ENCODE assay signal across 11 cellular contexts in the genomic region with DNA sequence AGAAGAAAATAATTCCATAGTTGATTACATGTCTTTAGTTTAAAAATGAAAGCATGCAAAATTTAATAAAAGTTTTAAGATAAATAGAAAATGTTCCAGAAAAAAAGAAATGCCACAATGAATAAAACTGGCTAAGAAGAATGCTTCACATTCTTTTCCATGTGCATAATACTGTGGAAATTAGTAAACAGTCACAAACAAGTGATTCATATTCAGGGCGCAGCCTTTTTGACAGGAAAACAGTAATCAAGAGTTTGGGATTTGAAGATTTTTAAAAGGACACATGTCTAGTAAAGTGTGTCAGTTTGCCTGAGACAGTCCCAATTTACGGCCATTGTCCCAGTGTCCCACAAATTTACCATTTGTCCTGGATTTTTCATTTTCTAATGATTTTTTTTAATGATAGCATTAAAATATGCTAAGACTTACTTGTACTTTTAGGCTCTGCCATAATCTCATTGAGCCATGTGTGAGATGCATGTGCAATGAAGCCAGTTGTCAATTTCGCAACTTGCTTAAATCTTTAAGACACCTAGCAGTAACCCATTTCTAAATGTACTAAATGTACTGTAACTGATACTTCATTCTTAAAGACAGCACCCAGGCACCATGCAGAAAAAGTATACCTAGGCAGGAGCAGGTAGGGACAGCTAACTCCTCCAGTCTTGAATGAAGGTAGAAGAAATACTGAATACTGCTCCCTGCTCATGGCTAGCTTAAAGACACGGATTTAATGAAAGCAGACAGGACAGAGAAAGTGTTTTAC. TPM values are rescaled to one million over a fixed set of nuclear protein-coding genes. Genes with fewer than 3 reads are reported as not detected.
DNase-seq lines count a peak whose midpoint lies in the region; ATAC-seq and TF ChIP-seq lines count a peak whose summit lies in the region.
"Had no signal": no experiment of that assay in that cellular context is flagged by ENCODE, and none has a peak within 500 bp of the region (broad histone marks: within the 10 kb centered on the region; RNA-seq: fewer than 3 reads in every experiment).

No MANE protein-coding gene starts in this region.

- peaks cover 22% of the 10 kb centered on the region for H3K4me1 Mint-ChIP-seq in T-helper 1 cell treated with Interleukin-12 subunit alpha and Interleukin-12 subunit beta and Interleukin-4 antibody, amounts not matched to agents 30 μg/mL and 1 μg/mL, for 36 hours (ENCODE audit: low read depth)

- DNase-seq in T-helper 1 cell = no peak
- peak; percentile 71 for DNase-seq in MV-4-11 (lab: John Stamatoyannopoulos, UW)
- no peak for DNase-seq in coronary artery (ENCODE audit: low spot score)
- DNase-seq in renal cortical epithelial cell (ENCODE audit: low read depth) = peak; percentile 64
- DNase-seq in NCI-H1694 (lab: John Stamatoyannopoulos, UW) = no peak
- no peak for DNase-seq in hippocampal formation (lab: John Stamatoyannopoulos, UW)
- DNase-seq: SK-N-SH; stimulated activated CD4-positive, alpha-beta T cell treated with anti-CD3 and anti-CD28 coated beads, Interleukin-2, amount 100 ng/mL, for 48 hours; stomach had no signal

- H3K27me3 Mint-ChIP-seq in T-helper 1 cell treated with Interleukin-12 subunit alpha and Interleukin-12 subunit beta and Interleukin-4 antibody, amounts not matched to agents 30 μg/mL and 1 μg/mL, for 36 hours (ENCODE audit: low read depth) = no peaks in the 10 kb centered on the region

- peaks cover 12% of the 10 kb centered on the region for H3K36me3 Mint-ChIP-seq in T-helper 1 cell treated with Interleukin-12 subunit alpha and Interleukin-12 subunit beta and Interleukin-4 antibody, amounts not matched to agents 30 μg/mL and 1 μg/mL, for 36 hours (ENCODE audit: low read depth)

- ATAC-seq in HG03521 (IDR thresholded peaks at IDR 0.05; ENCODE audit: unreplicated experiment) = no peak

- no peak for TF ChIP-seq CTCF in coronary artery (IDR thresholded peaks at IDR 0.05)

- peak overlapping the region; percentile 77 for H3K27ac Mint-ChIP-seq in T-helper 1 cell treated with Interleukin-12 subunit alpha and Interleukin-12 subunit beta and Interleukin-4 antibody, amounts not matched to agents 30 μg/mL and 1 μg/mL, for 36 hours

- H3K27ac ChIP-seq in coronary artery = peak overlapping the region; percentile 11 to 55

- H3K4me3 Mint-ChIP-seq in T-helper 1 cell treated with Interleukin-12 subunit alpha and Interleukin-12 subunit beta and Interleukin-4 antibody, amounts not matched to agents 30 μg/mL and 1 μg/mL, for 36 hours = no peak overlapping the region

- H3K4me3 ChIP-seq in coronary artery = no peak overlapping the region
- H3K4me3 ChIP-seq: stomach had no signal

- peaks cover 10% of the 10 kb centered on the region for H3K9me3 Mint-ChIP-seq in T-helper 1 cell treated with Interleukin-12 subunit alpha and Interleukin-12 subunit beta and Interleukin-4 antibody, amounts not matched to agents 30 μg/mL and 1 μg/mL, for 36 hours

RNA-seq across cellular contexts. Expression of a gene that starts 46.9 kb away (rescaled TPM):
- total RNA-seq in renal cortical epithelial cell = 2.1 and 3.9 TPM in 2 replicates

Comparison
In these comparisons a context has a peak if more than half of its experiments do, and no peak if none do; other contexts are left out.
1. DNase-seq: peak in MV-4-11 (single experiment) and renal cortical epithelial cell (single experiment); none in T-helper 1 cell (0 of 5), coronary artery (single experiment), NCI-H1694 (single experiment) and hippocampal formation (0 of 2).